8 cellular contexts compared by ENCODE assay signal in genomic region chr13:74288361-74288911, GRCh38.
DNase-seq lines count a peak whose midpoint lies in the region; ATAC-seq and TF ChIP-seq lines count a peak whose summit lies in the region.

No MANE protein-coding gene starts in this region.

- TF ChIP-seq CTCF in AG04449 (IDR thresholded peaks at IDR 0.05; ENCODE audit: insufficient read depth, low read length, missing control alignments) = no peak

- H3K27ac ChIP-seq in muscle layer of duodenum (ENCODE audit: low read length) = peak overlapping the region; percentile 10
- no peak overlapping the region for H3K27ac ChIP-seq in aorta (ENCODE audit: low read depth in 1 of 2, low read length in 2 of 2)

- POLR2A ChIA-PET in AG04449 (lab: Yijun Ruan, JAX) = no interaction called here

- no peaks in the 10 kb centered on the region for H3K36me3 Mint-ChIP-seq in activated CD4-positive, alpha-beta T cell treated with anti-CD3 and anti-CD28 coated beads, Interleukin-2, amount 10 ng/mL, durations not matched to agents 24 days and 14 days (ENCODE audit: low read depth)

- peaks cover 41% of the 10 kb centered on the region for H3K4me1 Mint-ChIP-seq in activated CD4-positive, alpha-beta T cell treated with anti-CD3 and anti-CD28 coated beads, Interleukin-2, amount 10 ng/mL, durations not matched to agents 24 days and 14 days

- no peaks in the 10 kb centered on the region for H3K9me3 Mint-ChIP-seq in activated CD4-positive, alpha-beta T cell treated with anti-CD3 and anti-CD28 coated beads, Interleukin-2, amount 10 ng/mL, durations not matched to agents 24 days and 14 days

- H3K27me3 Mint-ChIP-seq in activated CD4-positive, alpha-beta T cell treated with anti-CD3 and anti-CD28 coated beads, Interleukin-2, amount 10 ng/mL, durations not matched to agents 24 days and 14 days = no peaks in the 10 kb centered on the region

- intact Hi-C loops in activated CD4-positive, alpha-beta T cell treated with anti-CD3 and anti-CD28 coated beads, Interleukin-2, amount 10 ng/mL, durations not matched to agents 24 days and 14 days (cut with micrococcal nuclease) = loop anchor here (1.0 to 5.0 kb wide), 5 partner anchors 226 to 1231 kb away; partner anchors contain the start of gene KLF5
- intact Hi-C loops in aorta (cut with DNase I) = loop anchor here (5.0 to 10.0 kb wide), 5 partner anchors 151 to 536 kb away; no protein-coding TSS in a partner anchor

- H3K36me3 ChIP-seq in muscle layer of duodenum (ENCODE audit: control insufficient read depth in 1 of 2, insufficient read depth in 2 of 2, low read length in 2 of 2) (no peaks in the 10 kb centered on the region), aorta (ENCODE audit: control insufficient read depth in 1 of 2, insufficient read depth in 2 of 2, low read length in 1 of 2) (no peaks in the 10 kb centered on the region)

- CTCF ChIA-PET in AG04449 (lab: Yijun Ruan, JAX) = interaction anchor here (0.7 to 3.7 kb wide), 9 partner anchors 8 to 931 kb away, joined by 3 to 16 read pairs (median 4); partner anchors contain the start of gene KLF12

- no peaks in the 10 kb centered on the region for H3K27me3 ChIP-seq in muscle layer of duodenum (ENCODE audit: low read depth, low read length)
- no peaks in the 10 kb centered on the region for H3K27me3 ChIP-seq in aorta (ENCODE audit: control insufficient read depth in 1 of 2, insufficient read depth in 2 of 2, low read length in 1 of 2)

- H3K4me1 ChIP-seq in muscle layer of duodenum (ENCODE audit: control insufficient read depth in 1 of 2, insufficient read depth in 2 of 2, low read length in 2 of 2) (peaks cover 12 to 36% of the 10 kb centered on the region in 2 donors), aorta (ENCODE audit: control insufficient read depth in 1 of 2, insufficient read depth in 2 of 2, low read length in 2 of 2) (peaks cover 0 to 3% of the 10 kb centered on the region in 2 donors)

- H3K4me3 ChIP-seq in AG04449 (ENCODE audit: low read depth, low read length) (peak overlapping the region; percentile 30), muscle layer of duodenum (ENCODE audit: low read depth in 1 of 2, low read length in 2 of 2) (peak overlapping the region; percentile 39 to 52), aorta (ENCODE audit: low read length in 2 of 2) (peak overlapping the region in 1 of 2 donors; percentile 38)

- H3K9me3 ChIP-seq in muscle layer of duodenum (ENCODE audit: control insufficient read depth in 1 of 2, low read length in 2 of 2) (no peaks in the 10 kb centered on the region), aorta (ENCODE audit: control insufficient read depth, low read length) (no peaks in the 10 kb centered on the region)

- 11 to 18% methylated on average over 10 of the region's 10 CpGs for WGBS in aorta, 2 donors

- H3K4me3 Mint-ChIP-seq in activated CD4-positive, alpha-beta T cell treated with anti-CD3 and anti-CD28 coated beads, Interleukin-2, amount 10 ng/mL, durations not matched to agents 24 days and 14 days = peak overlapping the region; percentile 71

- peak overlapping the region; percentile 82 for H3K27ac Mint-ChIP-seq in activated CD4-positive, alpha-beta T cell treated with anti-CD3 and anti-CD28 coated beads, Interleukin-2, amount 10 ng/mL, durations not matched to agents 24 days and 14 days

- DNase-seq in AG04449 (ENCODE audit: low read depth, low spot score) (no peak), LHCN-M2 (ENCODE audit: low read depth) (peak; percentile 75), ecto neural progenitor cell (ENCODE audit: low spot score) (peak; percentile 54), aorta (peak; percentile 49 to 67)
- peak; percentile 69 for DNase-seq in activated CD4-positive, alpha-beta T cell treated with anti-CD3 and anti-CD28 coated beads, Interleukin-2, amount 10 ng/mL, durations not matched to agents 24 days and 14 days

- ATAC-seq in aorta (ENCODE audit: low FRiP score) (peak; percentile 49), GM19023 (IDR thresholded peaks at IDR 0.05; ENCODE audit: unreplicated experiment) (no peak), GM19328 (IDR thresholded peaks at IDR 0.05; ENCODE audit: unreplicated experiment) (no peak)
